In the genomic region with DNA sequence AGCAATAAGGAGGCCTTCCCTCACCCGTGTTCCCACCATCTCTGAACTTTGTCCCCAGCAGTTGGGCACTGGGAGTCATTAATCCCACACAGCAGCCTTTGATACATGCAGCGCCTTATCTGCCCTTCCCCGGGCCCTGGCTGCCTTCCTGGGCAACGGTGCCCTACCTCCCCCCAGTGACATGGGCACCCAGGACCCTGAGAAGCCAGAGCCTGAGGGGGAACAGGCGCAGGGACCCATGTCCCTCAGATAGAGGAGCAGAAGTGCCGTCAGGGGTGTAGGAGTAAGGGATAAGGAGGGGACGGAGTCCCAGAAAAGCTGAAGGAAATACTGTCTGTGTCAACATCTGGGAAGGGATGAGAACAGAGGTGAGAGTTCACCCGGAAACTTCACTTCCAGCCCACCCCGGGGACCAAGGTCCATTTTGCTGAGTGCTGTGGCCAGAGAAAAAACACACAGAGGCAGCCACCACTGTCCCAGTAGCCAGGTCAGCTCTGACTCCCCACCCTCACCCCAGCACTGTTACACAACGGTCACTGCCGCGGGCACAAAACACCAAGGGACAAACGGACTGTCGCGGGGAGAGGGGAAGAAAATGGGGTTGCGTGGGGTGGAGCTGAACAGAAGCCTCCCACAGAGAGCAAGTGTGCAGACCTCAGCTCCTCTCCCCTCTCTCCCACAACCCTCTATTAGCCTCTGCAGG, we compare ENCODE assay signal across 13 cellular contexts. TPM values are rescaled to one million over a fixed set of nuclear protein-coding genes. Genes with fewer than 3 reads are reported as not detected.
A peak's percentile ranks its signal among the peaks of the same experiment; 100 is the strongest.
DNase-seq lines count a peak whose midpoint lies in the region; ATAC-seq and TF ChIP-seq lines count a peak whose summit lies in the region.
"Had no signal": no experiment of that assay in that cellular context is flagged by ENCODE, and none has a peak within 500 bp of the region (broad histone marks: within the 10 kb centered on the region; RNA-seq: fewer than 3 reads in every experiment).

No MANE protein-coding gene starts in this region.

- H3F3A ChIP-seq in neural cell (ENCODE audit: insufficient read depth, low read length, poor library complexity, severe bottlenecking), result no peaks in the 10 kb centered on the region

- H3K4me2 ChIP-seq in neural cell (ENCODE audit: low read length), result peak overlapping the region; percentile 77

- H3K36me3 Mint-ChIP-seq in T-helper 17 cell (ENCODE audit: low read depth), result peaks cover 11% of the 10 kb centered on the region

- H3K9me3 ChIP-seq in left ventricle myocardium inferior (replicated peaks) (no peaks in the 10 kb centered on the region), esophagus muscularis mucosa (no peaks in the 10 kb centered on the region), neural cell (ENCODE audit: low read length) (no peaks in the 10 kb centered on the region), T-helper 17 cell (ENCODE audit: control insufficient read depth, low read length, poor library complexity, severe bottlenecking) (no peaks in the 10 kb centered on the region)
- H3K9me3 ChIP-seq: thoracic aorta had no signal

- H3K27me3 ChIP-seq in left ventricle myocardium inferior (ENCODE audit: low read depth) (peaks cover 79% of the 10 kb centered on the region), esophagus muscularis mucosa (peaks cover 0 to 65% (median 26%) of the 10 kb centered on the region in 4 donors), neural cell (ENCODE audit: insufficient read depth, low read depth, low read length) (no peaks in the 10 kb centered on the region)

- H3K4me3 ChIP-seq in left ventricle myocardium inferior (peak overlapping the region; percentile 83), esophagus muscularis mucosa (peak overlapping the region; percentile 70 to 82 (median 73)), neural cell (ENCODE audit: low read length) (peak overlapping the region; percentile 93)

- H3K9me2 ChIP-seq in neural cell (ENCODE audit: insufficient read depth, low read length), result no peaks in the 10 kb centered on the region

- intact Hi-C loops in left ventricle myocardium inferior (cut with micrococcal nuclease), result loop anchor here (10.0 kb wide), 1 partner anchor 170 kb away; no protein-coding TSS in a partner anchor
- intact Hi-C loops in Right ventricle myocardium inferior (cut with DNase I), result no loop called here
- intact Hi-C loops in esophagus muscularis mucosa (cut with DNase I), result no loop called here

- no peak overlapping the region for H2AFZ ChIP-seq in neural cell (ENCODE audit: low read depth, low read length)

- peaks cover 23% of the 10 kb centered on the region for H3K4me1 Mint-ChIP-seq in T-helper 17 cell

- WGBS in esophagus muscularis mucosa, result 47% methylated on average over 16 of the region's 16 CpGs

- no peaks in the 10 kb centered on the region for H3K36me3 ChIP-seq in left ventricle myocardium inferior
- H3K36me3 ChIP-seq in esophagus muscularis mucosa, result peaks cover 0 to 6% (median under 1%) of the 10 kb centered on the region in 4 donors
- no peaks in the 10 kb centered on the region for H3K36me3 ChIP-seq in neural cell (ENCODE audit: insufficient read depth, low read length)
- H3K36me3 ChIP-seq: thoracic aorta had no signal

- H3K4me1 ChIP-seq in left ventricle myocardium inferior (peaks cover 93% of the 10 kb centered on the region), esophagus muscularis mucosa (peaks cover 47 to 76% (median 60%) of the 10 kb centered on the region in 4 donors)

- H3K4me3 Mint-ChIP-seq in T-helper 17 cell, result no peak overlapping the region
- H3K4me3 Mint-ChIP-seq: T-helper 2 cell treated with Interferon-gamma antibody and Interleukin-4, amounts not matched to agents 5 μg/mL and 100 μg/mL, for 36 hours had no signal

- no peak for TF ChIP-seq POLR2A in esophagus muscularis mucosa (IDR thresholded peaks at IDR 0.05; ENCODE audit: low read depth)

- no peak overlapping the region for H3K27ac Mint-ChIP-seq in T-helper 17 cell
- H3K27ac Mint-ChIP-seq: T-helper 2 cell treated with Interferon-gamma antibody and Interleukin-4, amounts not matched to agents 5 μg/mL and 100 μg/mL, for 36 hours had no signal

- no peak for TF ChIP-seq CTCF in left ventricle myocardium inferior (IDR thresholded peaks at IDR 0.05; ENCODE audit: borderline replicate concordance)
- no peak for TF ChIP-seq CTCF in esophagus muscularis mucosa (IDR thresholded peaks at IDR 0.05)
- no peak for TF ChIP-seq CTCF in neural cell (IDR thresholded peaks at IDR 0.05; ENCODE audit: poor library complexity, severe bottlenecking)

- DNase-seq in left ventricle myocardium inferior (peak; percentile 27), Right ventricle myocardium inferior (ENCODE audit: missing footprints) (no peak), esophagus muscularis mucosa (ENCODE audit: extremely low spot score) (no peak), ureter (ENCODE audit: low spot score) (peak; percentile 42), NCI-H2029 treated with DMSO at 0.1 percent for 48 hours (lab: John Stamatoyannopoulos, UW) (no peak), T-helper 17 cell (no peak)
- DNase-seq: activated CD8-positive, alpha-beta memory T cell treated with anti-CD3 and anti-CD28 coated beads, Interleukin-2, amount 50 U/mL, for 4 hours; Karpas-422 had no signal

- TF ChIP-seq RAD21 in neural cell (conservative IDR thresholded peaks at IDR 0.05), result no peak

- H3K79me2 ChIP-seq in neural cell (replicated peaks; ENCODE audit: insufficient read depth, low read length), result peaks cover 80% of the 10 kb centered on the region

- H3K27me3 Mint-ChIP-seq in T-helper 17 cell, result peaks cover 77% of the 10 kb centered on the region

- H4K20me1 ChIP-seq in neural cell (ENCODE audit: insufficient read depth), result peaks cover 9% of the 10 kb centered on the region

- TF ChIP-seq EP300 in esophagus muscularis mucosa (IDR thresholded peaks at IDR 0.05) (no peak), neural cell (conservative IDR thresholded peaks at IDR 0.05; ENCODE audit: poor library complexity, severe bottlenecking) (no peak)

- peak overlapping the region; percentile 98 for H3K9ac ChIP-seq in neural cell (ENCODE audit: low read length)

- H3K27ac ChIP-seq in left ventricle myocardium inferior (replicated peaks), result peak overlapping the region; percentile 95
- H3K27ac ChIP-seq in esophagus muscularis mucosa (replicated peaks in 1 of 4), result peak overlapping the region; percentile 41 to 82 (median 77)
- H3K27ac ChIP-seq in neural cell (ENCODE audit: low read length), result no peak overlapping the region
- H3K27ac ChIP-seq: thoracic aorta had no signal

- ATAC-seq in Right ventricle myocardium inferior (no peak), GM18861 (IDR thresholded peaks at IDR 0.05; ENCODE audit: unreplicated experiment) (no peak), T-helper 17 cell (no peak)
- ATAC-seq: esophagus mucosa had no signal

TF ChIP-seq in neural cell, 6 proteins besides CTCF, POLR2A, EP300 and RAD21:
- TF ChIP-seq, protein P1, sequence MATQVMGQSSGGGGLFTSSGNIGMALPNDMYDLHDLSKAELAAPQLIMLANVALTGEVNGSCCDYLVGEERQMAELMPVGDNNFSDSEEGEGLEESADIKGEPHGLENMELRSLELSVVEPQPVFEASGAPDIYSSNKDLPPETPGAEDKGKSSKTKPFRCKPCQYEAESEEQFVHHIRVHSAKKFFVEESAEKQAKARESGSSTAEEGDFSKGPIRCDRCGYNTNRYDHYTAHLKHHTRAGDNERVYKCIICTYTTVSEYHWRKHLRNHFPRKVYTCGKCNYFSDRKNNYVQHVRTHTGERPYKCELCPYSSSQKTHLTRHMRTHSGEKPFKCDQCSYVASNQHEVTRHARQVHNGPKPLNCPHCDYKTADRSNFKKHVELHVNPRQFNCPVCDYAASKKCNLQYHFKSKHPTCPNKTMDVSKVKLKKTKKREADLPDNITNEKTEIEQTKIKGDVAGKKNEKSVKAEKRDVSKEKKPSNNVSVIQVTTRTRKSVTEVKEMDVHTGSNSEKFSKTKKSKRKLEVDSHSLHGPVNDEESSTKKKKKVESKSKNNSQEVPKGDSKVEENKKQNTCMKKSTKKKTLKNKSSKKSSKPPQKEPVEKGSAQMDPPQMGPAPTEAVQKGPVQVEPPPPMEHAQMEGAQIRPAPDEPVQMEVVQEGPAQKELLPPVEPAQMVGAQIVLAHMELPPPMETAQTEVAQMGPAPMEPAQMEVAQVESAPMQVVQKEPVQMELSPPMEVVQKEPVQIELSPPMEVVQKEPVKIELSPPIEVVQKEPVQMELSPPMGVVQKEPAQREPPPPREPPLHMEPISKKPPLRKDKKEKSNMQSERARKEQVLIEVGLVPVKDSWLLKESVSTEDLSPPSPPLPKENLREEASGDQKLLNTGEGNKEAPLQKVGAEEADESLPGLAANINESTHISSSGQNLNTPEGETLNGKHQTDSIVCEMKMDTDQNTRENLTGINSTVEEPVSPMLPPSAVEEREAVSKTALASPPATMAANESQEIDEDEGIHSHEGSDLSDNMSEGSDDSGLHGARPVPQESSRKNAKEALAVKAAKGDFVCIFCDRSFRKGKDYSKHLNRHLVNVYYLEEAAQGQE (IDR thresholded peaks at IDR 0.05; ENCODE audit: borderline replicate concordance), result no peak
- TF ChIP-seq EZH2 (IDR thresholded peaks at IDR 0.05; ENCODE audit: borderline replicate concordance, insufficient read depth, low read length, poor library complexity, severe bottlenecking) (no peak), POLR2AphosphoS5 (IDR thresholded peaks at IDR 0.05) (no peak), TAF1 (IDR thresholded peaks at IDR 0.05; ENCODE audit: low read depth) (no peak), SMC3 (conservative IDR thresholded peaks at IDR 0.05; ENCODE audit: poor library complexity) (no peak), MXI1 (conservative IDR thresholded peaks at IDR 0.05; ENCODE audit: poor library complexity, severe bottlenecking) (no peak)

RNA-seq across cellular contexts. Expression of a gene that starts 3.8 kb away (rescaled TPM):
- total RNA-seq in left ventricle myocardium inferior (16.1 TPM), Right ventricle myocardium inferior (21.0 TPM), esophagus muscularis mucosa (10 to 100 TPM; 18.7 to 57.8 (median 38.2) TPM), ureter (127 TPM), T-helper 17 cell (under 1 TPM; 0.57 to 0.87 TPM)
- 13.9 and 21.3 TPM in 2 replicates for polyA plus RNA-seq in neural cell
- 86.4 and 103 TPM in 2 replicates for polyA minus RNA-seq in neural cell

RNA-seq across cellular contexts. Expression of a gene that starts 49.3 kb away (rescaled TPM):
- total RNA-seq in left ventricle myocardium inferior (125 TPM), Right ventricle myocardium inferior (94.4 TPM), esophagus muscularis mucosa (10 to 100 TPM; 44.4 to 75.8 (median 49.6) TPM), ureter (109 TPM), T-helper 17 cell (10 to 100 TPM; 76.6 to 86.7 TPM)
- polyA plus RNA-seq in neural cell, result 49.6 and 61.4 TPM in 2 replicates
- 36.0 and 38.2 TPM in 2 replicates for polyA minus RNA-seq in neural cell

Comparison
In these comparisons a context has a peak if more than half of its experiments do, and no peak if none do; other contexts are left out.
1. DNase-seq: peak in left ventricle myocardium inferior (single experiment) and ureter (single experiment); none in Right ventricle myocardium inferior (single experiment), esophagus muscularis mucosa (single experiment), NCI-H2029 treated with DMSO at 0.1 percent for 48 hours (single experiment) and T-helper 17 cell (0 of 3).
2. Peak in every context shown above with its lines, with median percentiles within 50 percentile points of each other: H3K4me3 ChIP-seq.